Comparison of ENCODE assay signal across 16 cellular contexts in genomic region chr7:23685770-23686169, GRCh38. TPM values are rescaled to one million over a fixed set of nuclear protein-coding genes. Genes with fewer than 3 reads are reported as not detected.
DNase-seq lines count a peak whose midpoint lies in the region; ATAC-seq and TF ChIP-seq lines count a peak whose summit lies in the region.
"Had no signal": no experiment of that assay in that cellular context is flagged by ENCODE, and none has a peak within 500 bp of the region (broad histone marks: within the 10 kb centered on the region; RNA-seq: fewer than 3 reads in every experiment).

No MANE protein-coding gene starts in this region.

- H3K36me3 ChIP-seq in right lobe of liver, result peaks cover 0 to 6% (median 0%) of the 10 kb centered on the region in 4 donors
- H3K36me3 ChIP-seq in transverse colon, result peaks cover 0 to 4% (median 0%) of the 10 kb centered on the region in 4 donors
- H3K36me3 ChIP-seq in aorta (ENCODE audit: control insufficient read depth in 1 of 2, insufficient read depth in 2 of 2, low read length in 1 of 2), result no peaks in the 10 kb centered on the region
- no peaks in the 10 kb centered on the region for H3K36me3 ChIP-seq in MG63

- intact Hi-C loops in right lobe of liver (cut with DNase I), result no loop called here
- intact Hi-C loops in transverse colon (cut with DNase I; ENCODE audit: low total_unique reads), result no loop called here
- intact Hi-C loops in aorta (cut with DNase I), result no loop called here

- TF ChIP-seq CTCF in right lobe of liver (IDR thresholded peaks at IDR 0.05) (no peak), transverse colon (IDR thresholded peaks at IDR 0.05) (no peak)

- TF ChIP-seq POLR2A in right lobe of liver (IDR thresholded peaks at IDR 0.05) (no peak), transverse colon (IDR thresholded peaks at IDR 0.05) (no peak)

- peak; percentile 41 to 86 (median 62) for ATAC-seq in right lobe of liver
- no peak for ATAC-seq in aorta (ENCODE audit: low FRiP score)
- ATAC-seq: natural killer cell had no signal

- H3K9me3 ChIP-seq in right lobe of liver (no peaks in the 10 kb centered on the region), transverse colon (no peaks in the 10 kb centered on the region), aorta (ENCODE audit: control insufficient read depth, low read length) (no peaks in the 10 kb centered on the region), MG63 (no peaks in the 10 kb centered on the region)
- H3K9me3 ChIP-seq: Peyer's patch, upper lobe of left lung had no signal

- H3K4me1 ChIP-seq in right lobe of liver (peaks cover 0 to 5% (median 0%) of the 10 kb centered on the region in 4 donors), transverse colon (peaks cover 0 to 36% (median 7%) of the 10 kb centered on the region in 4 donors), aorta (ENCODE audit: control insufficient read depth in 1 of 2, insufficient read depth in 2 of 2, low read length in 2 of 2) (no peaks in the 10 kb centered on the region)

- WGBS in right lobe of liver (ENCODE audit: insufficient coverage, low coverage, low lambda C conversion rate, missing lambda C conversion rate), result 19% methylated on average over 3 of the region's 3 CpGs
- WGBS in transverse colon (ENCODE audit: low coverage in 1 of 2), 2 donors, result 24 to 34% methylated on average over 3 of the region's 3 CpGs
- WGBS in aorta, 2 donors, result 73 to 75% methylated on average over 3 of the region's 3 CpGs

- DNase-seq in NOMO-1 treated with DMSO at 0.1 percent for 48 hours (lab: John Stamatoyannopoulos, UW; ENCODE audit: unreplicated experiment) (peak; percentile 23), NOMO-1 treated with dmso at 0.1 percent for 144 hours (lab: John Stamatoyannopoulos, UW; ENCODE audit: unreplicated experiment) (no peak), caudate nucleus (lab: John Stamatoyannopoulos, UW) (no peak), right lobe of liver (no peak), transverse colon (no peak), NCI-H1092 (lab: John Stamatoyannopoulos, UW) (no peak), aorta (no peak), MG63 (no peak)
- DNase-seq: activated CD4-positive, alpha-beta memory T cell treated with anti-CD3 and anti-CD28 coated beads for 36 hours; activated gamma-delta T cell treated with Interleukin-2 at 50 U/mL for 16 hours; immature natural killer cell; natural killer cell; Peyer's patch; upper lobe of left lung had no signal

- H3K27me3 ChIP-seq in right lobe of liver (no peaks in the 10 kb centered on the region), transverse colon (no peaks in the 10 kb centered on the region), aorta (ENCODE audit: control insufficient read depth in 1 of 2, insufficient read depth in 2 of 2, low read length in 1 of 2) (no peaks in the 10 kb centered on the region), MG63 (no peaks in the 10 kb centered on the region)
- H3K27me3 ChIP-seq: Peyer's patch, upper lobe of left lung had no signal

- TF ChIP-seq EP300 in transverse colon (IDR thresholded peaks at IDR 0.05; ENCODE audit: low read depth), result no peak

- H3K27ac ChIP-seq in caudate nucleus (ENCODE audit: low read depth, low read length) (peak overlapping the region; percentile 20), right lobe of liver (no peak overlapping the region), transverse colon (peak overlapping the region; percentile 10 to 71 (median 38)), aorta (ENCODE audit: low read depth in 1 of 2, low read length in 2 of 2) (no peak overlapping the region)
- H3K27ac ChIP-seq: coronary artery, upper lobe of left lung had no signal

- H3K4me3 ChIP-seq in right lobe of liver (no peak overlapping the region), transverse colon (no peak overlapping the region), aorta (ENCODE audit: low read length in 2 of 2) (no peak overlapping the region), MG63 (no peak overlapping the region)
- H3K4me3 ChIP-seq: coronary artery, Peyer's patch, skin epidermis, upper lobe of left lung had no signal

- in situ Hi-C loops in transverse colon (cut with MboI; ENCODE audit: low pct_ligation_motif_present in 1 of 4, low pct_unique_long_range_greater_than_20kb in 1 of 4, low sequenced_read_pairs in 3 of 4), result loop anchor here in 2 of 4 donors (10.0 kb wide), 1 partner anchor 91 kb away; the partner anchor contains the start of gene CCDC126 (in 2 of the 2)

RNA-seq across cellular contexts. Expression of gene FAM221A, which starts 5.8 kb away (rescaled TPM):
- total RNA-seq in right lobe of liver, result 1 to 10 TPM; 4.0 to 5.8 (median 4.8) TPM
- total RNA-seq in transverse colon, result 10 to 100 TPM in 3 of 4 donors, 1 to 10 TPM in 1; 7.5 to 18.4 (median 13.1) TPM
- total RNA-seq in aorta, result 1 to 10 TPM; 8.5 to 8.7 TPM
- 1 to 10 TPM; 1.8 to 9.8 TPM for polyA plus RNA-seq in aorta
- total RNA-seq in MG63 (2014; rRNA removed; shearing (Covaris generic); ENCODE audit: low replicate concordance), result 0.63 and 1.6 TPM in 2 replicates

RNA-seq across cellular contexts. Expression of gene STK31, which starts 24.2 kb away (rescaled TPM):
- total RNA-seq in right lobe of liver (under 1 TPM in 5 of 6 experiments, not detected in 1; 0.13 to 0.62 (median 0.32) TPM), transverse colon (under 1 TPM; 0.37 to 0.95 (median 0.67) TPM), aorta (1 to 10 TPM in 1 of 2 donors, under 1 TPM in 1; 0.94 to 2.2 TPM)
- polyA plus RNA-seq in aorta, result under 1 TPM in 1 of 2 donors, not detected in 1; 0.13 TPM
- total RNA-seq in MG63 (2014; rRNA removed; shearing (Covaris generic); ENCODE audit: low replicate concordance), result 0.03 TPM in 1 of 2 replicates, not detected in the other
- total RNA-seq: activated CD4-positive, alpha-beta memory T cell treated with anti-CD3 and anti-CD28 coated beads for 36 hours had no signal
- polyA plus RNA-seq: immature natural killer cell had no signal

Comparison
In these comparisons a context has a peak if more than half of its experiments do, and no peak if none do; other contexts are left out.
1. H3K27ac ChIP-seq: peak in caudate nucleus (single experiment) and transverse colon (4 of 4); none in right lobe of liver (0 of 3) and aorta (0 of 2).